Comparison of ENCODE assay signal across 10 cellular contexts in the genomic region with DNA sequence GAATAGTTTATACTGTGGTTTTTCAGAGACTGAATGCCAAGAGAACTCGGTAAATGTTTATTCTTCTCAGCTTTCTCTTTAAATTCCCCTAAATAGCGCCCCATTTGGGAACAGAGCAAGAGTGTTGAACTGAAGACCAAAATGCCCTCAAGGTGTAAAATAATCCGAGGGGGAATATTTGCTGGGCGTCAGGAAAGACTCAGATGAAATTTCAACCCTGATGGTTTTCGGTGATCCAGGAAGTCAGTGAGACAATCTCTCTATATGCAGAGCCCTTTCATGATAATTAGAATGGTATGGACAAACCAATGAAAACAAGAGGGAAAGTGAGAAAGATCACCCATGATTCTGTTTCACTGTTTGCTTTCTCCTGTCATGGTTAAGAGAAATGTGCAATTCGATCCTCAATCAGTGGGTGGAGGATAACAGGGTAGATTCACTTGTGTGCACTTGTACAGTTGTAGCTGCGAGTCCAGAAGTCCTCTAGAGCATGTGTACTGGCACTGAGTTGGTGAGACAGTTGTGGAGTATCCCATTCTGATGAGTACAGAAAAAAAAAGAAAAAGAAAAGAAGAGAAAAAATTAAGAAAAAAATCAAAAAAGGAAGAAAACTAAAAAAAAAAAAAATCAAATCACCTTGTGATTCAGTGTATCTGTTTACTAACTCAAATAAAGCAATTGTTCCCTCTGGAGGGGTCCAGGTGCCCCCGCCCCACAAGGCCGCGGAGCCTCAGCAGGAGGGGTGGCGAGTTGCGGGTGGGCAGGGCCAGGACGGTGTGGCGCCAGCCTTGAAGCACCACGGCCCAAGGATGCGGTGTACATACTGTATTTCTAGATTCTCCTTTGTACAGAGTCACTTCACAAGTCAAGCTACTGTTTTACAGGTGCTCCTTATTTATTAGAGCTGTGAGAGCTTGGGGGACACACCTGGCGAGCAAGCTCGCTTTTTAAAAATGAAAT.
DNase-seq lines count a peak whose midpoint lies in the region; ATAC-seq and TF ChIP-seq lines count a peak whose summit lies in the region.
"Had no signal": no experiment of that assay in that cellular context is flagged by ENCODE, and none has a peak within 500 bp of the region (broad histone marks: within the 10 kb centered on the region; RNA-seq: fewer than 3 reads in every experiment).

No MANE protein-coding gene starts in this region.

- no peak overlapping the region for H3K9ac ChIP-seq in mesenchymal stem cell (ENCODE audit: low read length)

- peak overlapping the region; percentile 79 for H4K91ac ChIP-seq in mesenchymal stem cell (ENCODE audit: low read length)

- peak overlapping the region; percentile 33 for H3K27ac ChIP-seq in mesenchymal stem cell (ENCODE audit: low read length, poor library complexity, severe bottlenecking)
- no peak overlapping the region for H3K27ac ChIP-seq in CD4-positive, alpha-beta T cell (ENCODE audit: low read depth, low read length)

- peak overlapping the region in 1 of 2 experiments; percentile 68 for H3K18ac ChIP-seq in mesenchymal stem cell (ENCODE audit: low read depth in 1 of 2, low read length in 2 of 2)

- H3K27ac Mint-ChIP-seq in CD4-positive, alpha-beta T cell, result no peak overlapping the region

- no peaks in the 10 kb centered on the region for H3K36me3 ChIP-seq in MG63
- peaks cover 0 to 19% of the 10 kb centered on the region in 2 experiments for H3K36me3 ChIP-seq in mesenchymal stem cell (ENCODE audit: control insufficient read depth in 1 of 2, insufficient read depth in 2 of 2, low read depth in 1 of 2, low read length in 2 of 2)

- POLR2A ChIA-PET in CD4-positive, alpha-beta T cell (lab: Charles Lee), result no interaction called here

- no peak overlapping the region for H4K8ac ChIP-seq in mesenchymal stem cell (ENCODE audit: low read length)

- H3K4me3 Mint-ChIP-seq in CD4-positive, alpha-beta T cell, result no peak overlapping the region

- H3K27me3 ChIP-seq in MG63 (no peaks in the 10 kb centered on the region), mesenchymal stem cell (ENCODE audit: control insufficient read depth in 1 of 2, insufficient read depth in 1 of 2, low read length in 2 of 2) (no peaks in the 10 kb centered on the region)
- H3K27me3 ChIP-seq in CD4-positive, alpha-beta T cell (ENCODE audit: control insufficient read depth, insufficient read depth, low read length), result no peaks in the 10 kb centered on the region

- H3K4me3 ChIP-seq in MG63 (peak overlapping the region; percentile 27), mesenchymal stem cell (ENCODE audit: insufficient read depth in 1 of 2, low read depth in 1 of 2, low read length in 2 of 2) (no peak overlapping the region)

- peaks cover 6% of the 10 kb centered on the region for H3K27me3 Mint-ChIP-seq in CD4-positive, alpha-beta T cell

- peak overlapping the region; percentile 30 for H3K4me2 ChIP-seq in mesenchymal stem cell (ENCODE audit: low read length, poor library complexity, severe bottlenecking)

- peaks cover 16% of the 10 kb centered on the region for H3K4me1 ChIP-seq in mesenchymal stem cell (ENCODE audit: control insufficient read depth, insufficient read depth, low read depth, low read length)

- no peaks in the 10 kb centered on the region for H3K79me1 ChIP-seq in mesenchymal stem cell (replicated peaks; ENCODE audit: low read length, poor library complexity, severe bottlenecking)

- CTCF ChIA-PET in CD4-positive, alpha-beta T cell (lab: Charles Lee), result no interaction called here

- H2BK12ac ChIP-seq in mesenchymal stem cell (ENCODE audit: low read length in 2 of 2), result peak overlapping the region; percentile 69 to 97

- no peak overlapping the region for H2BK5ac ChIP-seq in mesenchymal stem cell (ENCODE audit: low read depth, low read length, poor library complexity, severe bottlenecking)

- H3K14ac ChIP-seq in mesenchymal stem cell (ENCODE audit: low read length in 2 of 2), result no peak overlapping the region

- no peak for TF ChIP-seq CTCF in CD4-positive, alpha-beta T cell (IDR thresholded peaks at IDR 0.05)
- no peak for TF ChIP-seq CTCF in GM20000 (IDR thresholded peaks at IDR 0.05; ENCODE audit: extremely low read depth, missing control alignments)

- H2BK120ac ChIP-seq in mesenchymal stem cell (ENCODE audit: low read depth, low read length), result no peak overlapping the region

- H2AFZ ChIP-seq in mesenchymal stem cell (ENCODE audit: low read depth, low read length), result no peak overlapping the region

- H3K4ac ChIP-seq in mesenchymal stem cell (ENCODE audit: low read depth in 1 of 2, low read length in 2 of 2), result no peak overlapping the region

- no peaks in the 10 kb centered on the region for H3K9me3 Mint-ChIP-seq in CD4-positive, alpha-beta T cell

- 90% methylated on average over 13 of the region's 18 CpGs for WGBS in mesenchymal stem cell

- peaks cover 38% of the 10 kb centered on the region for H3K4me1 Mint-ChIP-seq in CD4-positive, alpha-beta T cell (ENCODE audit: low read depth)

- no peaks in the 10 kb centered on the region for H3K9me3 ChIP-seq in MG63
- H3K9me3 ChIP-seq in mesenchymal stem cell (ENCODE audit: control insufficient read depth, low read length), result no peaks in the 10 kb centered on the region
- H3K9me3 ChIP-seq in CD4-positive, alpha-beta T cell (ENCODE audit: control insufficient read depth, low read length), result no peaks in the 10 kb centered on the region

- H2BK15ac ChIP-seq in mesenchymal stem cell (ENCODE audit: low read depth, poor library complexity, severe bottlenecking), result no peak overlapping the region

- intact Hi-C loops in CD4-positive, alpha-beta T cell (cut with DNase I, micrococcal nuclease), result no loop called here

- no peak overlapping the region for H3K23ac ChIP-seq in mesenchymal stem cell (ENCODE audit: low read length in 2 of 2)

- no peak for ATAC-seq in CD4-positive, alpha-beta T cell (ENCODE audit: poor library complexity)
- ATAC-seq in GM18907 (IDR thresholded peaks at IDR 0.05; ENCODE audit: unreplicated experiment), result no peak

- DNase-seq in Daoy (ENCODE audit: low read depth), result peak; percentile 74
- no peak for DNase-seq in MG63
- peak; percentile 91 for DNase-seq in RPMI7951 (ENCODE audit: low read depth)
- DNase-seq in mesenchymal stem cell, result peak; percentile 33
- DNase-seq in CD4-positive, alpha-beta T cell, result no peak
- DNase-seq in mesenteric fat pad (ENCODE audit: low spot score), result no peak
- DNase-seq in GM20000 (ENCODE audit: low spot score), result no peak
- DNase-seq: activated CD8-positive, alpha-beta memory T cell treated with anti-CD3 and anti-CD28 coated beads, Interleukin-2, amount 50 U/mL, for 48 hours; retina had no signal

- H3K36me3 Mint-ChIP-seq in CD4-positive, alpha-beta T cell (ENCODE audit: low read depth), result no peaks in the 10 kb centered on the region

- H2AK5ac ChIP-seq in mesenchymal stem cell (ENCODE audit: low read length, severe bottlenecking), result no peak overlapping the region

Comparison
In these comparisons a context has a peak if more than half of its experiments do, and no peak if none do; other contexts are left out.
1. DNase-seq: peak in Daoy (single experiment), RPMI7951 (single experiment) and mesenchymal stem cell (single experiment); none in MG63 (single experiment), CD4-positive, alpha-beta T cell (0 of 10), mesenteric fat pad (single experiment) and GM20000 (single experiment).